Comparison of ENCODE assay signal across 8 cellular contexts in genomic region chr5:43065384-43066230, GRCh38. TPM values are rescaled to one million over a fixed set of nuclear protein-coding genes. Genes with fewer than 3 reads are reported as not detected.
DNase-seq lines count a peak whose midpoint lies in the region; ATAC-seq and TF ChIP-seq lines count a peak whose summit lies in the region.

No MANE protein-coding gene starts in this region.

- ATAC-seq in HG03439 (IDR thresholded peaks at IDR 0.05; ENCODE audit: unreplicated experiment) = peak; percentile 18
- ATAC-seq in activated naive CD8-positive, alpha-beta T cell treated with anti-CD3 and anti-CD28 coated beads, Interleukin-2, amount 10 ng/mL, durations not matched to agents 7 days and 5 days (ENCODE audit: low read depth) = peak; percentile 11

- H3K4me1 Mint-ChIP-seq in activated naive CD8-positive, alpha-beta T cell treated with anti-CD3 and anti-CD28 coated beads, Interleukin-2, amount 10 ng/mL, durations not matched to agents 7 days and 5 days = peaks cover 25% of the 10 kb centered on the region

- intact Hi-C loops in left ventricle myocardium inferior (cut with micrococcal nuclease) = no loop called here
- intact Hi-C loops in prostate gland (cut with DNase I) = loop anchor here (10.0 kb wide), 1 partner anchor 249 kb away; the partner anchor contains the start of gene HMGCS1

- H3K36me3 ChIP-seq in SJCRH30 = peaks cover 6% of the 10 kb centered on the region; the same call in 1 of the 2 replicates
- peaks cover 16% of the 10 kb centered on the region for H3K36me3 ChIP-seq in left ventricle myocardium inferior
- no peaks in the 10 kb centered on the region for H3K36me3 ChIP-seq in prostate gland

- peak overlapping the region; percentile 99 for H3K4me3 Mint-ChIP-seq in activated naive CD8-positive, alpha-beta T cell treated with anti-CD3 and anti-CD28 coated beads, Interleukin-2, amount 10 ng/mL, durations not matched to agents 7 days and 5 days

- no peaks in the 10 kb centered on the region for H3K9me3 Mint-ChIP-seq in activated naive CD8-positive, alpha-beta T cell treated with anti-CD3 and anti-CD28 coated beads, Interleukin-2, amount 10 ng/mL, durations not matched to agents 7 days and 5 days

- under 1% methylated on average over 36 of the region's 36 CpGs for WGBS in prostate gland

- no peak for TF ChIP-seq CTCF in left ventricle myocardium inferior (IDR thresholded peaks at IDR 0.05; ENCODE audit: borderline replicate concordance)
- no peak for TF ChIP-seq CTCF in prostate gland (IDR thresholded peaks at IDR 0.05)

- DNase-seq in NCI-H2196 (lab: John Stamatoyannopoulos, UW; ENCODE audit: unreplicated experiment) (peak; percentile 33), NCI-H2196 treated with DMSO at 0.1 percent for 48 hours (lab: John Stamatoyannopoulos, UW; ENCODE audit: unreplicated experiment) (no peak), SJCRH30 (peak; percentile 77 to 78), left ventricle myocardium inferior (peak; percentile 61), prostate gland (ENCODE audit: low spot score) (peak; percentile 26), NCI-H128 (lab: John Stamatoyannopoulos, UW; ENCODE audit: unreplicated experiment) (no peak)
- DNase-seq in activated naive CD8-positive, alpha-beta T cell treated with anti-CD3 and anti-CD28 coated beads, Interleukin-2, amount 10 ng/mL, durations not matched to agents 7 days and 5 days = peak; percentile 72

- POLR2A ChIA-PET in activated naive CD8-positive, alpha-beta T cell treated with anti-CD3 and anti-CD28 coated beads, Interleukin-2, amount 10 ng/mL, durations not matched to agents 7 days and 5 days (lab: Charles Lee) = interaction anchor here (0.6 to 9.6 kb wide), 19 partner anchors 14 to 419 kb away, joined by 3 to 300 read pairs (median 7); partner anchors contain the start of genes ANXA2R, HMGCS1, TMEM267 and ZNF131

- peak overlapping the region; percentile 100 for H3K27ac Mint-ChIP-seq in activated naive CD8-positive, alpha-beta T cell treated with anti-CD3 and anti-CD28 coated beads, Interleukin-2, amount 10 ng/mL, durations not matched to agents 7 days and 5 days

- H3K36me3 Mint-ChIP-seq in activated naive CD8-positive, alpha-beta T cell treated with anti-CD3 and anti-CD28 coated beads, Interleukin-2, amount 10 ng/mL, durations not matched to agents 7 days and 5 days = peaks cover 16% of the 10 kb centered on the region

- H3K9me3 ChIP-seq in SJCRH30 (replicated peaks) (no peaks in the 10 kb centered on the region), left ventricle myocardium inferior (replicated peaks) (no peaks in the 10 kb centered on the region), prostate gland (no peaks in the 10 kb centered on the region)

- H3K4me1 ChIP-seq in SJCRH30 (peaks cover 16% of the 10 kb centered on the region), left ventricle myocardium inferior (peaks cover 55% of the 10 kb centered on the region), prostate gland (replicated peaks) (peaks cover 5% of the 10 kb centered on the region)

- H3K4me3 ChIP-seq in SJCRH30 (peak overlapping the region; percentile 94), left ventricle myocardium inferior (peak overlapping the region; percentile 87), prostate gland (peak overlapping the region; percentile 62 to 77)

- no peaks in the 10 kb centered on the region for H3K27me3 ChIP-seq in SJCRH30
- H3K27me3 ChIP-seq in left ventricle myocardium inferior (ENCODE audit: low read depth) = no peaks in the 10 kb centered on the region
- H3K27me3 ChIP-seq in prostate gland (replicated peaks; ENCODE audit: insufficient read depth) = no peaks in the 10 kb centered on the region

- TF ChIP-seq POLR2A in prostate gland (IDR thresholded peaks at IDR 0.05) = no peak

- H3K27ac ChIP-seq in SJCRH30 (peak overlapping the region; percentile 95), left ventricle myocardium inferior (replicated peaks) (peak overlapping the region; percentile 98), prostate gland (peak overlapping the region; percentile 98 to 99)

- H3K27me3 Mint-ChIP-seq in activated naive CD8-positive, alpha-beta T cell treated with anti-CD3 and anti-CD28 coated beads, Interleukin-2, amount 10 ng/mL, durations not matched to agents 7 days and 5 days = no peaks in the 10 kb centered on the region

RNA-seq across cellular contexts. Expression of gene ANXA2R, which starts 25.5 kb away (rescaled TPM):
- total RNA-seq in SJCRH30 (2014; rRNA removed; shearing (Covaris generic)) = 3.3 and 3.5 TPM in 2 replicates
- 10 to 100 TPM; 39.2 to 41.1 TPM for total RNA-seq in activated naive CD8-positive, alpha-beta T cell treated with anti-CD3 and anti-CD28 coated beads, Interleukin-2, amount 10 ng/mL, durations not matched to agents 7 days and 5 days
- total RNA-seq in left ventricle myocardium inferior = 0.82 TPM
- 1 to 10 TPM; 4.5 to 5.3 TPM for total RNA-seq in prostate gland

RNA-seq across cellular contexts. Expression of gene ZNF131, which starts 55.1 kb away (rescaled TPM):
- 67.2 and 80.5 TPM in 2 replicates for total RNA-seq in SJCRH30 (2014; rRNA removed; shearing (Covaris generic))
- total RNA-seq in activated naive CD8-positive, alpha-beta T cell treated with anti-CD3 and anti-CD28 coated beads, Interleukin-2, amount 10 ng/mL, durations not matched to agents 7 days and 5 days = 10 to 100 TPM; 55.6 to 58.0 TPM
- 15.0 TPM for total RNA-seq in left ventricle myocardium inferior
- total RNA-seq in prostate gland = 10 to 100 TPM; 33.9 to 40.3 TPM

Comparison
In these comparisons a context has a peak if more than half of its experiments do, and no peak if none do; other contexts are left out.
1. DNase-seq: peak in NCI-H2196 (single experiment), SJCRH30 (2 of 2), activated naive CD8-positive, alpha-beta T cell treated with anti-CD3 and anti-CD28 coated beads, Interleukin-2, amount 10 ng/mL, durations not matched to agents 7 days and 5 days (single experiment), left ventricle myocardium inferior (single experiment) and prostate gland (single experiment); none in NCI-H2196 treated with DMSO at 0.1 percent for 48 hours (single experiment) and NCI-H128 (single experiment).
2. Peak in every context shown above with its lines, with median percentiles within 50 percentile points of each other: H3K27ac ChIP-seq and H3K4me3 ChIP-seq.